20 cellular contexts compared by ENCODE assay signal in the genomic region with DNA sequence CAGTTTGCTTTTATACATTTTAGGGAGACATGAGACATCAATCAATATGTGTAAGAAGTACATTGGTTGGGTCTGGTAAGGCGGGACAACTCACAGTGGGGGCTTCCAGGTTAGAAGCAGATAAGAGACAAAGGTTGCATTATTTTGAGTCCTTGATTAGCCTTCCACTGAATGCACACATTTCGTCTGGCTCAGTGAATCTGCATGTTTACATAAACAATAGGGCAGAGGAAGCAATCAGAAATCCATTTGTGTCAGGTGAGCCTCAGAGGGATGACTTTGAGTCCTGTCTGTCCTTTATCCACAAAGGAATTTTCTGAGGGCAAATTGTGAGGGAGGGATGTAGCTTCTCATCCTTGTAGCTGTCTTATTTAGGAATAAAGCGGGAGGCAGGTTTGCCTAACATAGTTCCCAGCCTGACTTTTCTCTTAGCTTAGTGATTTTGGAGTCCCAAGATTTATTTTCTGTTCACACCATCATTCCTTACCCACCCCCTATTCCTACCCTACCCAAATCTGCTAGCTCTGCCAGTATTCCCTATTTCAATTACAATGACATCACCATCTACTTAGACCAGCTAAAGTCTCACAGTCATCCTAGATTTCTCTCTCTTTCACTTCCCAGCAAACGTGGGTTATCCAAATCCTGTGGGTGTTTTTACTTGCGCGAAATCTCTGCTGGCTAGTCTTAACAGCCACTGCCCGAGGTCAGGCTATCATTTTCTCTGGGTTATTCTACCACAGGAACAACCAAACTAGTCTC. TPM values are rescaled to one million over a fixed set of nuclear protein-coding genes. Genes with fewer than 3 reads are reported as not detected.
A peak's percentile ranks its signal among the peaks of the same experiment; 100 is the strongest.
DNase-seq lines count a peak whose midpoint lies in the region; FAIRE-seq and TF ChIP-seq lines count a peak whose summit lies in the region.
"Had no signal": no experiment of that assay in that cellular context is flagged by ENCODE, and none has a peak within 500 bp of the region (broad histone marks: within the 10 kb centered on the region; RNA-seq: fewer than 3 reads in every experiment).

No MANE protein-coding gene starts in this region.

- peaks cover 2% of the 10 kb centered on the region for H3K27me3 Mint-ChIP-seq in neural progenitor cell (ENCODE audit: insufficient read depth, low read depth)

- H2AFZ ChIP-seq in hepatocyte (no peak overlapping the region), neural progenitor cell (replicated peaks) (no peak overlapping the region)

- H3K4me3 ChIP-seq in hepatocyte (no peak overlapping the region), neural progenitor cell (peak overlapping the region; percentile 4)
- H3K4me3 ChIP-seq: body of pancreas, esophagus squamous epithelium, heart left ventricle, psoas muscle, SJSA1, transverse colon had no signal

- no peak overlapping the region for H3K27ac Mint-ChIP-seq in neural progenitor cell

- peak overlapping the region; percentile 76 for H3K4me2 ChIP-seq in hepatocyte
- H3K4me2 ChIP-seq in neural progenitor cell = peak overlapping the region; percentile 87

- TF ChIP-seq POLR2A in GM12892 (IDR thresholded peaks at IDR 0.05; ENCODE audit: low read depth, low read length) = no peak

- peak overlapping the region; percentile 2 for H3K4me3 Mint-ChIP-seq in neural progenitor cell

- no peaks in the 10 kb centered on the region for H3K27me3 ChIP-seq in hepatocyte
- H3K27me3 ChIP-seq in neural progenitor cell = no peaks in the 10 kb centered on the region
- H3K27me3 ChIP-seq: body of pancreas, esophagus squamous epithelium, heart left ventricle, SJSA1, transverse colon had no signal

- peak; percentile 42 for FAIRE-seq in GM12892 (lab: Jason Lieb, UNC)

- H3K36me3 ChIP-seq in hepatocyte (replicated peaks; ENCODE audit: insufficient read depth, low read depth) (no peaks in the 10 kb centered on the region), neural progenitor cell (no peaks in the 10 kb centered on the region)
- H3K36me3 ChIP-seq: SJSA1, transverse colon had no signal

- H3K9me3 ChIP-seq in hepatocyte (ENCODE audit: low read depth) (no peaks in the 10 kb centered on the region), neural progenitor cell (ENCODE audit: low read depth) (no peaks in the 10 kb centered on the region)
- H3K9me3 ChIP-seq: body of pancreas, esophagus squamous epithelium, heart left ventricle, psoas muscle, SJSA1, transverse colon had no signal

- H3K4me1 ChIP-seq in hepatocyte (ENCODE audit: insufficient read depth) (peaks cover 30% of the 10 kb centered on the region), neural progenitor cell (peaks cover 37% of the 10 kb centered on the region)
- H3K4me1 ChIP-seq: SJSA1 had no signal

- 88% methylated on average over 7 of the region's 7 CpGs for WGBS in hepatocyte (ENCODE audit: low lambda C conversion rate, missing lambda C conversion rate)

- peaks cover 5% of the 10 kb centered on the region for H3F3A ChIP-seq in neural progenitor cell (ENCODE audit: low read depth)

- H4K20me1 ChIP-seq in hepatocyte (ENCODE audit: insufficient read depth, poor library complexity, severe bottlenecking) (peaks cover 47% of the 10 kb centered on the region), neural progenitor cell (ENCODE audit: low read depth) (peaks cover 39% of the 10 kb centered on the region)

- no peaks in the 10 kb centered on the region for H3K9me2 ChIP-seq in hepatocyte (replicated peaks; ENCODE audit: insufficient read depth)

- H3K9ac ChIP-seq in neural progenitor cell = no peak overlapping the region

- peaks cover 19% of the 10 kb centered on the region for H3K9me3 Mint-ChIP-seq in neural progenitor cell

- peaks cover 29% of the 10 kb centered on the region for H3K4me1 Mint-ChIP-seq in neural progenitor cell

- DNase-seq in GM12892 (ENCODE audit: insufficient read length) (no peak), NCI-H146 treated with DMSO at 0.1 percent for 48 hours (lab: John Stamatoyannopoulos, UW; ENCODE audit: unreplicated experiment) (peak; percentile 46), hepatocyte (ENCODE audit: low spot score) (no peak), neural progenitor cell (ENCODE audit: low spot score) (peak; percentile 61), NOMO-1 (lab: John Stamatoyannopoulos, UW; ENCODE audit: unreplicated experiment in 2 of 2) (no peak), NCI-H1436 treated with DMSO at 0.1 percent for 48 hours (lab: John Stamatoyannopoulos, UW) (no peak), NCI-H2107 (lab: John Stamatoyannopoulos, UW) (no peak)
- DNase-seq: activated naive CD4-positive, alpha-beta T cell treated with anti-CD3 and anti-CD28 coated beads, Interleukin-2, amount 50 U/mL, for 16 hours; body of pancreas; esophagus squamous epithelium; heart left ventricle; Karpas-422; kidney glomerular epithelial cell; NCI-H345; psoas muscle; stimulated activated naive CD4-positive, alpha-beta T cell treated with Interleukin-2 at 50 U/mL for 16 hours; T-helper 9 cell; transverse colon had no signal

- H3K27ac ChIP-seq in hepatocyte (no peak overlapping the region), neural progenitor cell (no peak overlapping the region)
- H3K27ac ChIP-seq: body of pancreas, esophagus squamous epithelium, heart left ventricle, HL-60, psoas muscle, SJSA1, transverse colon had no signal

- peaks cover 76% of the 10 kb centered on the region for H3K79me2 ChIP-seq in hepatocyte
- peaks cover 77% of the 10 kb centered on the region for H3K79me2 ChIP-seq in neural progenitor cell (ENCODE audit: low read depth)

- H3K36me3 Mint-ChIP-seq in neural progenitor cell = peaks cover 36% of the 10 kb centered on the region

- TF ChIP-seq CTCF in hepatocyte (IDR thresholded peaks at IDR 0.05; ENCODE audit: poor library complexity) (no peak), neural progenitor cell (IDR thresholded peaks at IDR 0.05) (no peak)

RNA-seq across cellular contexts. Expression of gene SC5D, which starts 2.9 kb away (rescaled TPM):
- polyA plus RNA-seq in GM12892 (2012; ENCODE audit: missing spikeins) = 36.8 TPM
- total RNA-seq in hepatocyte = 164 and 166 TPM in 2 replicates
- 102 and 124 TPM in 2 replicates for polyA plus RNA-seq in hepatocyte
- total RNA-seq in neural progenitor cell (ENCODE audit: low replicate concordance) = 43.3 and 80.7 TPM in 2 replicates

Comparison
In these comparisons a context has a peak if more than half of its experiments do, and no peak if none do; other contexts are left out.
1. DNase-seq: peak in NCI-H146 treated with DMSO at 0.1 percent for 48 hours (single experiment) and neural progenitor cell (single experiment); none in GM12892 (single experiment), hepatocyte (single experiment), NOMO-1 (0 of 2), NCI-H1436 treated with DMSO at 0.1 percent for 48 hours (single experiment) and NCI-H2107 (single experiment).